Comparison of ENCODE assay signal across 1 cellular context in the genomic region with DNA sequence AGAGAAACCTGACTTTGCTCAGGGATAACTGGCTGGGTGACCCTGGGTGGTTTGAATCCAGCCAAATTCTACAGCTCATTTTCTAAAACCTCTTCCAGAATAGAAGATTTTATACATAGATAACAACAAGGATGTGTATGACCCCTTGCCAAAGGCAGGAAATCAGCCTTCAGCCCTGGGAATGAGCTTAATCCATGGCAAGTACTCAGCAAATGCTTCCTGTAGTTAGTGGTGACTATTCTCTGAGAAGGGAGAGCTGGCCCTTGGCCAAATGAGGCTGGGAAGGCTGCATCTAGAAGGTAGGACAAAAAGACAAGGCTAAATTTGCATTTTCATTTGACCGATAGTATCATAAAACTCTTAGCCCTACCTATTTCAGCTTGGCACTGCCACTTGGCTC.
TF ChIP-seq lines count a peak whose summit lies in the region.

No MANE protein-coding gene starts in this region.

TF ChIP-seq in K562, 482 proteins besides CTCF, POLR2A, EP300 and RAD21:
- TF ChIP-seq MCM7 (IDR thresholded peaks at IDR 0.05), result no peak
- TF ChIP-seq NFIC (IDR thresholded peaks at IDR 0.05), result peak; percentile 90
- TF ChIP-seq DIDO1 (tag; IDR thresholded peaks at IDR 0.05; ENCODE audit: low read depth), result no peak
- no peak for TF ChIP-seq SETDB1 (IDR thresholded peaks at IDR 0.05; ENCODE audit: low read length)
- no peak for TF ChIP-seq STAT5B (CRISPR knock-in tag; IDR thresholded peaks at IDR 0.05)
- no peak for TF ChIP-seq MXD1 (CRISPR knock-in tag; IDR thresholded peaks at IDR 0.05; ENCODE audit: borderline replicate concordance, poor library complexity, severe bottlenecking)
TF ChIP-seq in K562: peak in this region for 1.
